In the genomic region with DNA sequence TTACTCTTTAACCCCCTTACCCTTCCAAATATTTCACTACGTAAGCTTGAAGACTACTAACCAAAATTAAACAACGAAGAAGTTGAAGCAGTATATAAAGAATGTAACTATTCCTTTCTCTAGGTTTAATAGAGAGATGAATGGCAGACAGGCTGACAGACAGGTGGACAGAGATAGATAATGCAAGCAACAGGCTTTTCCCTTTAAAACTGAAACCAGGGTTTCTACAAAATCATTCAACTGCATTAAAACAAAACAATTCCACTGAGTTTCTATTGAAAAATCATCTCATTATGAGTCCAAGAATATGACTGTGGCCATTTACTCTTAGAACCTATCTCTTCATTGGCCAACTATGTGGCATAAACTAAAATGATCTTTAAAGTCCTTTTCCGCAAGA, we compare ENCODE assay signal across 23 cellular contexts.
"Had no signal": no experiment of that assay in that cellular context is flagged by ENCODE, and none has a peak within 500 bp of the region (broad histone marks: within the 10 kb centered on the region; RNA-seq: fewer than 3 reads in every experiment).

No MANE protein-coding gene starts in this region.

- DNase-seq: activated B cell treated with CpG ODN at 0.5 μM for 24 hours; activated CD4-positive, alpha-beta memory T cell treated with anti-CD3 and anti-CD28 coated beads, Interleukin-2, amount 10 ng/mL, durations not matched to agents 7 days and 5 days; activated CD4-positive, alpha-beta T cell treated with anti-CD3 and anti-CD28 coated beads for 4 hours; activated CD8-positive, alpha-beta memory T cell treated with anti-CD3 and anti-CD28 coated beads, Interleukin-2, amount 10 ng/mL, durations not matched to agents 7 days and 5 days; activated naive CD4-positive, alpha-beta T cell treated with Interleukin-2 at 50 U/mL for 16 hours; aorta; cerebellar nuclear complex; cortex of kidney; heart left ventricle; immature natural killer cell; kidney glomerular epithelial cell; left ventricle myocardium superior; naive B cell; right lobe of liver; stimulated activated CD4-positive, alpha-beta T cell treated with anti-CD3 and anti-CD28 coated beads, Interleukin-4, amount 100 ng/mL, for 24 hours; stomach; testis; upper lobe of left lung had no signal

- H3K9me3 ChIP-seq: breast epithelium, gastroesophageal sphincter, right lobe of liver, stomach, testis, upper lobe of left lung had no signal

- H3K27me3 ChIP-seq: breast epithelium, gastroesophageal sphincter, heart left ventricle, right lobe of liver, stomach, testis, upper lobe of left lung had no signal

- H3K27ac ChIP-seq: breast epithelium, gastroesophageal sphincter, right lobe of liver, stomach, testis, upper lobe of left lung had no signal

- H3K36me3 ChIP-seq: breast epithelium, gastroesophageal sphincter, heart left ventricle, right lobe of liver, stomach, upper lobe of left lung had no signal

- ATAC-seq: activated CD8-positive, alpha-beta memory T cell treated with anti-CD3 and anti-CD28 coated beads, Interleukin-2, amount 10 ng/mL, durations not matched to agents 7 days and 5 days; esophagus mucosa; gastroesophageal sphincter; heart left ventricle; left ventricle myocardium superior; right lobe of liver; stimulated activated effector memory CD8-positive, alpha-beta T cell treated with anti-CD3 and anti-CD28 coated beads, Interleukin-12 subunit alpha, Interleukin-12 subunit beta, amount 100 ng/mL, for 72 hours had no signal

- H3K4me1 ChIP-seq: breast epithelium, testis had no signal

- FAIRE-seq: TTC549 had no signal

- H3K4me3 ChIP-seq: breast epithelium, gastroesophageal sphincter, heart left ventricle, right lobe of liver, stomach, testis, upper lobe of left lung had no signal
